12 cellular contexts compared by ENCODE assay signal in genomic region chr15:35481992-35482391, GRCh38.
DNase-seq lines count a peak whose midpoint lies in the region; ATAC-seq, FAIRE-seq and TF ChIP-seq lines count a peak whose summit lies in the region.
"Had no signal": no experiment of that assay in that cellular context is flagged by ENCODE, and none has a peak within 500 bp of the region (broad histone marks: within the 10 kb centered on the region; RNA-seq: fewer than 3 reads in every experiment).

No MANE protein-coding gene starts in this region.

- peak; percentile 1 for DNase-seq in stimulated activated CD4-positive, alpha-beta T cell treated with anti-CD3 and anti-CD28 coated beads, Interleukin-15, amount 100 ng/mL, for 24 hours
- DNase-seq in stimulated activated CD4-positive, alpha-beta T cell treated with anti-CD3 and anti-CD28 coated beads, Interleukin-12 subunit alpha, Interleukin-12 subunit beta, amount 100 ng/mL, for 4 hours, result no peak
- DNase-seq in SK-MEL-5 (ENCODE audit: low read depth, low spot score) (peak; percentile 82), fibroblast of villous mesenchyme (ENCODE audit: low read depth) (peak; percentile 56), urothelium cell line (ENCODE audit: low spot score) (peak; percentile 16)
- DNase-seq in central memory CD4-positive, alpha-beta T cell, result no peak
- no peak for DNase-seq in activated T-cell treated with anti-CD3 and anti-CD28 coated beads, Interleukin-2, amount 50 U/mL, for 4 hours
- DNase-seq: activated T-cell treated with anti-CD3 and anti-CD28 coated beads, Interleukin-2, amount 50 U/mL, for 24 hours; heart right ventricle; right lobe of liver had no signal

- H3K9me3 Mint-ChIP-seq in activated T-cell treated with anti-CD3 and anti-CD28 coated beads, Interleukin-2, amount 50 U/mL, for 4 hours, result peaks cover 11% of the 10 kb centered on the region

- H3K4me3 ChIP-seq in fibroblast of villous mesenchyme (ENCODE audit: low read depth, low read length), result no peak overlapping the region
- H3K4me3 ChIP-seq: heart right ventricle, right lobe of liver had no signal

- in situ Hi-C loops in SK-MEL-5 (cut with HindIII; ENCODE audit: low pct_unique_long_range_greater_than_20kb, low sequenced_read_pairs), result no loop called here

- TF ChIP-seq CTCF in fibroblast of villous mesenchyme (IDR thresholded peaks at IDR 0.05; ENCODE audit: insufficient read depth, low read depth, low read length), result no peak

- no peak for FAIRE-seq in urothelium cell line (lab: Jason Lieb, UNC)
- FAIRE-seq: GM19239 had no signal

- peaks cover 20% of the 10 kb centered on the region for H3K36me3 Mint-ChIP-seq in activated T-cell treated with anti-CD3 and anti-CD28 coated beads, Interleukin-2, amount 50 U/mL, for 4 hours (ENCODE audit: insufficient read depth)

- no peak for ATAC-seq in HG03139 (IDR thresholded peaks at IDR 0.05; ENCODE audit: unreplicated experiment)
- no peak for ATAC-seq in activated T-cell treated with anti-CD3 and anti-CD28 coated beads, Interleukin-2, amount 50 U/mL, for 4 hours
- ATAC-seq: heart right ventricle, right lobe of liver had no signal

- H3K4me3 Mint-ChIP-seq in activated T-cell treated with anti-CD3 and anti-CD28 coated beads, Interleukin-2, amount 50 U/mL, for 4 hours, result no peak overlapping the region
- H3K4me3 Mint-ChIP-seq: activated T-cell treated with anti-CD3 and anti-CD28 coated beads, Interleukin-2, amount 50 U/mL, for 24 hours had no signal

- no peaks in the 10 kb centered on the region for H3K27me3 Mint-ChIP-seq in activated T-cell treated with anti-CD3 and anti-CD28 coated beads, Interleukin-2, amount 50 U/mL, for 4 hours (ENCODE audit: low read depth)
- H3K27me3 Mint-ChIP-seq: activated T-cell treated with anti-CD3 and anti-CD28 coated beads, Interleukin-2, amount 50 U/mL, for 24 hours had no signal

- peaks cover 7% of the 10 kb centered on the region for H3K4me1 Mint-ChIP-seq in activated T-cell treated with anti-CD3 and anti-CD28 coated beads, Interleukin-2, amount 50 U/mL, for 4 hours (ENCODE audit: low read depth)

Comparison
In these comparisons a context has a peak if more than half of its experiments do, and no peak if none do; other contexts are left out.
1. DNase-seq: peak in stimulated activated CD4-positive, alpha-beta T cell treated with anti-CD3 and anti-CD28 coated beads, Interleukin-15, amount 100 ng/mL, for 24 hours (single experiment), SK-MEL-5 (single experiment), fibroblast of villous mesenchyme (single experiment) and urothelium cell line (single experiment); none in stimulated activated CD4-positive, alpha-beta T cell treated with anti-CD3 and anti-CD28 coated beads, Interleukin-12 subunit alpha, Interleukin-12 subunit beta, amount 100 ng/mL, for 4 hours (single experiment), central memory CD4-positive, alpha-beta T cell (single experiment) and activated T-cell treated with anti-CD3 and anti-CD28 coated beads, Interleukin-2, amount 50 U/mL, for 4 hours (single experiment).